In the genomic region with DNA sequence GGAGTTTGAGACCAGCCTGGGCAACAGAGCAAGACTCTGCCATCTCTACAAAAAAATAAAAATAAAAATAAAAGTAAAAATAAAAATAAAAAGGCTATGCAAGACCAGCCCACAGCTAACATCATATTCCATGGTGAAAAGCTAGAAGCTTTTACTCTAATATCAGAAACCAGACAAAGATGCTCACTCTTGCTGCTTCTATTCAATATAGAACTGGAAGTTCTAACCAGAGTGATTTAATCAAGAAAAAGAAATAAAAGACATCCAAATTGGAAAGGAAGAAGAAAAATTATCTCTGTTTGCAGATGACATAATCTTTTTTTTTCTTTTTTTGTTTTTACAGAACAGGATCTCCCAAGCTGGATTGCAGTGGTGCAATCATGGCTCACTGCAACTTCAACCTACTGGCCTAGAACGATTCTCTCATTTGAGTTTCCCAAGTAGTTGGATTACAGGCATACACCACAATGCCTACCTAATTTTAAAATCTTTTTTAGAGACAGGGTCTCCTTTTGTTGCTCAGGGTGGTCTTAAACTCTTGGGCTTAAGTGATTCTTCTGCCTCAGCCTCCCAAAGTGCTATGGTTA, we compare ENCODE assay signal across 18 cellular contexts.
DNase-seq lines count a peak whose midpoint lies in the region; ATAC-seq and TF ChIP-seq lines count a peak whose summit lies in the region.
"Had no signal": no experiment of that assay in that cellular context is flagged by ENCODE, and none has a peak within 500 bp of the region (broad histone marks: within the 10 kb centered on the region; RNA-seq: fewer than 3 reads in every experiment).

No MANE protein-coding gene starts in this region.

- DNase-seq in Right ventricle myocardium inferior (ENCODE audit: missing footprints) (no peak), cardiac septum (ENCODE audit: low spot score) (no peak), left ventricle myocardium inferior (no peak), left cardiac atrium (no peak), esophagus muscularis mucosa (ENCODE audit: extremely low spot score) (peak; percentile 26), right cardiac atrium (no peak), NCI-H2227 treated with DMSO at 0.1 percent for 48 hours (lab: John Stamatoyannopoulos, UW) (no peak)
- DNase-seq: AML-193; Caco-2; Calu3; CD4-positive, alpha-beta T cell; CD8-positive, alpha-beta T cell; DMS79 treated with DMSO at 0.1 percent for 48 hours; GF-D8 had no signal

- ATAC-seq in Right ventricle myocardium inferior: peak; percentile 72
- ATAC-seq in left cardiac atrium: no peak
- ATAC-seq in right cardiac atrium: peak; percentile 34 to 68
- ATAC-seq: A549; CD8-positive, alpha-beta T cell had no signal

- intact Hi-C loops in Right ventricle myocardium inferior (cut with DNase I) (no loop called here), cardiac septum (cut with DNase I) (no loop called here), left ventricle myocardium inferior (cut with micrococcal nuclease) (no loop called here), left cardiac atrium (cut with DNase I) (no loop called here), esophagus muscularis mucosa (cut with DNase I) (no loop called here), right cardiac atrium (cut with DNase I) (no loop called here)

- peak overlapping the region; percentile 47 for H3K27ac ChIP-seq in left ventricle myocardium inferior (replicated peaks)
- no peak overlapping the region for H3K27ac ChIP-seq in esophagus muscularis mucosa (replicated peaks in 1 of 4)
- no peak overlapping the region for H3K27ac ChIP-seq in right cardiac atrium (ENCODE audit: low read length)
- H3K27ac ChIP-seq: 22Rv1; A549; BLaER1 treated with 17β-estradiol and CSF1 and Interleukin-3, amounts not matched to agents 10 nM and 100 nM; C4-2B had no signal

- TF ChIP-seq EP300 in esophagus muscularis mucosa (IDR thresholded peaks at IDR 0.05): no peak

- H3K36me3 ChIP-seq in left ventricle myocardium inferior (no peaks in the 10 kb centered on the region), esophagus muscularis mucosa (no peaks in the 10 kb centered on the region)
- H3K36me3 ChIP-seq: BLaER1 treated with 17β-estradiol and CSF1 and Interleukin-3, amounts not matched to agents 10 nM and 100 nM had no signal

- no peak overlapping the region for H3K4me3 ChIP-seq in left ventricle myocardium inferior
- H3K4me3 ChIP-seq in esophagus muscularis mucosa: no peak overlapping the region
- no peak overlapping the region for H3K4me3 ChIP-seq in right cardiac atrium (ENCODE audit: low read length)
- H3K4me3 ChIP-seq: A549; BLaER1 treated with 17β-estradiol and CSF1 and Interleukin-3, amounts not matched to agents 10 nM and 100 nM had no signal

- H3K4me1 ChIP-seq in left ventricle myocardium inferior (no peaks in the 10 kb centered on the region), esophagus muscularis mucosa (no peaks in the 10 kb centered on the region), right cardiac atrium (ENCODE audit: control insufficient read depth, insufficient read depth, low read length) (no peaks in the 10 kb centered on the region)
- H3K4me1 ChIP-seq: BLaER1 treated with 17β-estradiol and CSF1 and Interleukin-3, amounts not matched to agents 10 nM and 100 nM had no signal

- H3K27me3 ChIP-seq in left ventricle myocardium inferior (ENCODE audit: low read depth): no peaks in the 10 kb centered on the region
- no peaks in the 10 kb centered on the region for H3K27me3 ChIP-seq in esophagus muscularis mucosa
- H3K27me3 ChIP-seq in right cardiac atrium (ENCODE audit: control insufficient read depth, insufficient read depth): no peaks in the 10 kb centered on the region
- H3K27me3 ChIP-seq: BLaER1 treated with 17β-estradiol and CSF1 and Interleukin-3, amounts not matched to agents 10 nM and 100 nM had no signal

- TF ChIP-seq CTCF in left ventricle myocardium inferior (IDR thresholded peaks at IDR 0.05; ENCODE audit: borderline replicate concordance) (no peak), esophagus muscularis mucosa (IDR thresholded peaks at IDR 0.05) (no peak)

- no peak for TF ChIP-seq POLR2A in esophagus muscularis mucosa (IDR thresholded peaks at IDR 0.05; ENCODE audit: low read depth)

- H3K9me3 ChIP-seq in left ventricle myocardium inferior (replicated peaks) (no peaks in the 10 kb centered on the region), esophagus muscularis mucosa (no peaks in the 10 kb centered on the region), right cardiac atrium (ENCODE audit: control insufficient read depth, low read length) (no peaks in the 10 kb centered on the region)
- H3K9me3 ChIP-seq: A549; BLaER1 treated with 17β-estradiol and CSF1 and Interleukin-3, amounts not matched to agents 10 nM and 100 nM; Caco-2 had no signal

- 85% methylated on average over 1 of the region's 1 CpG for WGBS in esophagus muscularis mucosa
- WGBS in right cardiac atrium: 73% methylated on average over 1 of the region's 1 CpG

Comparison
In these comparisons a context has a peak if more than half of its experiments do, and no peak if none do; other contexts are left out.
1. ATAC-seq: peak in Right ventricle myocardium inferior (single experiment) and right cardiac atrium (2 of 2); none in left cardiac atrium (0 of 2).